Comparison of ENCODE assay signal across 9 cellular contexts in genomic region chr1:39378377-39378776, GRCh38.
DNase-seq lines count a peak whose midpoint lies in the region; ATAC-seq and TF ChIP-seq lines count a peak whose summit lies in the region.
"Had no signal": no experiment of that assay in that cellular context is flagged by ENCODE, and none has a peak within 500 bp of the region (broad histone marks: within the 10 kb centered on the region; RNA-seq: fewer than 3 reads in every experiment).

No MANE protein-coding gene starts in this region.

- no peaks in the 10 kb centered on the region for H3K27me3 ChIP-seq in dorsolateral prefrontal cortex

- DNase-seq in SIG-M5 treated with dmso at 0.1 percent for 504 hours (lab: John Stamatoyannopoulos, UW; ENCODE audit: unreplicated experiment): peak; percentile 1
- DNase-seq in SIG-M5 (lab: John Stamatoyannopoulos, UW): no peak
- DNase-seq in NCI-H2107 (lab: John Stamatoyannopoulos, UW): peak; percentile 98
- DNase-seq in dorsolateral prefrontal cortex: no peak
- peak; percentile 49 for DNase-seq in renal cortical epithelial cell (ENCODE audit: low read depth)
- no peak for DNase-seq in RKO (ENCODE audit: low spot score)
- DNase-seq: hippocampal formation had no signal

- H3K4me3 ChIP-seq in dorsolateral prefrontal cortex: no peak overlapping the region

- peak in 29 of 56 donors; percentile 15 to 39 (median 28) for TF ChIP-seq CTCF in dorsolateral prefrontal cortex (IDR thresholded peaks at IDR 0.05 in 54 of 56, conservative IDR thresholded peaks at IDR 0.05 in 2 of 56; ENCODE audit: low read depth in 1 of 56, partially characterized antibody in 56 of 56)

- intact Hi-C loops in dorsolateral prefrontal cortex (cut with DNase I): no loop called here

- peak overlapping the region in 10 of 59 donors; percentile 7 to 32 (median 22) for H3K27ac ChIP-seq in dorsolateral prefrontal cortex

- ATAC-seq in HG02973 (IDR thresholded peaks at IDR 0.05; ENCODE audit: unreplicated experiment) (no peak), GM21447 (IDR thresholded peaks at IDR 0.05; ENCODE audit: unreplicated experiment) (no peak)

Comparison
In these comparisons a context has a peak if more than half of its experiments do, and no peak if none do; other contexts are left out.
1. DNase-seq: peak in SIG-M5 treated with dmso at 0.1 percent for 504 hours (single experiment), NCI-H2107 (single experiment) and renal cortical epithelial cell (single experiment); none in SIG-M5 (single experiment), dorsolateral prefrontal cortex (0 of 10) and RKO (single experiment).